Comparison of ENCODE assay signal across 18 cellular contexts in the genomic region with DNA sequence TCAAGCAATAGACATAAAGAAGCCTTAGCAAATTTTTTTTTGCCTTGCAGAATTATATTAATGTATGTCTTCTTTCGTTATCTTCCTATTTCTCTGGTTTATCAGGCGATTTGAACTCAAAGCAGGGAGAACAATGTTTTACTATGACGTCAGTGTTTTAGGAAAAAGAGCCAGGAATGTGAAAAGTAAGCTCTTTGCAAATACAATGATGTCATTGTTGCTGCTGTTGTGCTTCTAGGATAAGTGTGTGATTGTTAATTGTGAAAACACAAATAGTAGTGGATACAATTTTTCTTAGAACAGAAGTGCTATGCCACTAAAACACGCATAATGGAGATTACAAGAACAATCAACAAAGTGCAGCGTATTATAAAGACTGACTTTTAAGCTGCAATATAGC.
"Had no signal": no experiment of that assay in that cellular context is flagged by ENCODE, and none has a peak within 500 bp of the region (broad histone marks: within the 10 kb centered on the region; RNA-seq: fewer than 3 reads in every experiment).

No MANE protein-coding gene starts in this region.

- H3K27ac ChIP-seq: adrenal gland, pancreas, tibial artery had no signal

- ATAC-seq: activated naive CD4-positive, alpha-beta T cell treated with anti-CD3 and anti-CD28 coated beads, Interleukin-2, amount 50 U/mL, for 72 hours; effector memory CD8-positive, alpha-beta T cell; left ventricle myocardium superior; naive thymus-derived CD8-positive, alpha-beta T cell; pancreas; stimulated activated naive B cell treated with anti-CD40 and anti-IgM and Interleukin-4, amounts not matched to agents 10 μg/mL and 1 μg/mL and 100 μg/mL, for 72 hours had no signal

- DNase-seq: activated CD4-positive, alpha-beta T cell treated with anti-CD3 and anti-CD28 coated beads, Interleukin-2, amount 50 U/mL, for 48 hours; activated gamma-delta T cell treated with Interleukin-2 at 50 U/mL for 16 hours; activated T-cell treated with anti-CD3 and anti-CD28 coated beads for 4 hours; adrenal gland; dermis blood vessel endothelial cell; effector memory CD8-positive, alpha-beta T cell; foreskin fibroblast; left ventricle myocardium superior; naive thymus-derived CD8-positive, alpha-beta T cell; pancreas; stimulated activated naive B cell treated with anti-CD40 and anti-IgM and Interleukin-4, amounts not matched to agents 10 μg/mL and 1 μg/mL and 100 μg/mL, for 72 hours; SW 1271; T-helper 2 cell; tibial artery had no signal

- FAIRE-seq: bronchial epithelial cell, pancreas, TTC549, urothelium cell line had no signal
